ENCODE assay signal across 1 cellular context in the genomic region with DNA sequence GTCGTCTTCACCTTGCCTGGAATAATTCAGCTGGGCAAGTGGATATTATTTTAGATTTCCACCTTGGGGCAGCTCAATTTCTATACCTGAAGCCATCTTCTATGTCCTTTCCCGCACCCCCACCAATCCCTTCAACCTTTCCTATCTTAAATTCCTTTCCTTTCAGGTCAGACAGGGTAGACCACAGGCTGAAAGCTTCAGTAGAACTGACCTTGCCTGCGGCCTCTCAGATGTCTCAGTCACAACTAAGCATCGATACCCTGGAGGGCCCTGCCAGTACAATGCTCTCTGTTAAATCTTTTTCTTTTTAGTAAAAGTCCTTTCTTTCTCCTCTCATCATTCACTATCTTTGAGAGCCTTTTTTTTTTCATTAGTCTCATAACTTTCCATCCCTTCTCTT.
TF ChIP-seq lines count a peak whose summit lies in the region.

No MANE protein-coding gene starts in this region.

TF ChIP-seq in HepG2, 621 proteins besides CTCF, POLR2A, EP300 and RAD21:
- TF ChIP-seq KLF6 (CRISPR knock-in tag; IDR thresholded peaks at IDR 0.05), result no peak
- TF ChIP-seq REL (CRISPR knock-in tag; conservative IDR thresholded peaks at IDR 0.05), result no peak
- TF ChIP-seq DR1 (CRISPR knock-in tag; IDR thresholded peaks at IDR 0.05), result no peak
- TF ChIP-seq, protein P1, sequence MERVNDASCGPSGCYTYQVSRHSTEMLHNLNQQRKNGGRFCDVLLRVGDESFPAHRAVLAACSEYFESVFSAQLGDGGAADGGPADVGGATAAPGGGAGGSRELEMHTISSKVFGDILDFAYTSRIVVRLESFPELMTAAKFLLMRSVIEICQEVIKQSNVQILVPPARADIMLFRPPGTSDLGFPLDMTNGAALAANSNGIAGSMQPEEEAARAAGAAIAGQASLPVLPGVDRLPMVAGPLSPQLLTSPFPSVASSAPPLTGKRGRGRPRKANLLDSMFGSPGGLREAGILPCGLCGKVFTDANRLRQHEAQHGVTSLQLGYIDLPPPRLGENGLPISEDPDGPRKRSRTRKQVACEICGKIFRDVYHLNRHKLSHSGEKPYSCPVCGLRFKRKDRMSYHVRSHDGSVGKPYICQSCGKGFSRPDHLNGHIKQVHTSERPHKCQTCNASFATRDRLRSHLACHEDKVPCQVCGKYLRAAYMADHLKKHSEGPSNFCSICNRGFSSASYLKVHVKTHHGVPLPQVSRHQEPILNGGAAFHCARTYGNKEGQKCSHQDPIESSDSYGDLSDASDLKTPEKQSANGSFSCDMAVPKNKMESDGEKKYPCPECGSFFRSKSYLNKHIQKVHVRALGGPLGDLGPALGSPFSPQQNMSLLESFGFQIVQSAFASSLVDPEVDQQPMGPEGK (CRISPR knock-in tag; IDR thresholded peaks at IDR 0.05), result no peak
- no peak for TF ChIP-seq MTF2 (CRISPR knock-in tag; IDR thresholded peaks at IDR 0.05; ENCODE audit: borderline replicate concordance)
- no peak for TF ChIP-seq KLF15 (CRISPR knock-in tag; IDR thresholded peaks at IDR 0.05; ENCODE audit: borderline replicate concordance)
- TF ChIP-seq GTF3A (CRISPR knock-in tag; conservative IDR thresholded peaks at IDR 0.05), result no peak
- TF ChIP-seq, protein P2, sequence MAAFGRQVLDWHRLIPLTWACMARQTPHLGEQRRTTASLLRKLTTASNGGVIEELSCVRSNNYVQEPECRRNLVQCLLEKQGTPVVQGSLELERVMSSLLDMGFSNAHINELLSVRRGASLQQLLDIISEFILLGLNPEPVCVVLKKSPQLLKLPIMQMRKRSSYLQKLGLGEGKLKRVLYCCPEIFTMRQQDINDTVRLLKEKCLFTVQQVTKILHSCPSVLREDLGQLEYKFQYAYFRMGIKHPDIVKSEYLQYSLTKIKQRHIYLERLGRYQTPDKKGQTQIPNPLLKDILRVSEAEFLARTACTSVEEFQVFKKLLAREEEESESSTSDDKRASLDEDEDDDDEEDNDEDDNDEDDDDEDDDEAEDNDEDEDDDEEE (CRISPR knock-in tag; IDR thresholded peaks at IDR 0.05), result no peak
- no peak for TF ChIP-seq ZKSCAN8 (CRISPR knock-in tag; IDR thresholded peaks at IDR 0.05; ENCODE audit: borderline replicate concordance)
- no peak for TF ChIP-seq NAIF1 (CRISPR knock-in tag; IDR thresholded peaks at IDR 0.05; ENCODE audit: borderline replicate concordance)
- no peak for TF ChIP-seq ETV5 (CRISPR knock-in tag; IDR thresholded peaks at IDR 0.05; ENCODE audit: borderline replicate concordance)
TF ChIP-seq in HepG2: peak in this region for 0.
